In the genomic region with DNA sequence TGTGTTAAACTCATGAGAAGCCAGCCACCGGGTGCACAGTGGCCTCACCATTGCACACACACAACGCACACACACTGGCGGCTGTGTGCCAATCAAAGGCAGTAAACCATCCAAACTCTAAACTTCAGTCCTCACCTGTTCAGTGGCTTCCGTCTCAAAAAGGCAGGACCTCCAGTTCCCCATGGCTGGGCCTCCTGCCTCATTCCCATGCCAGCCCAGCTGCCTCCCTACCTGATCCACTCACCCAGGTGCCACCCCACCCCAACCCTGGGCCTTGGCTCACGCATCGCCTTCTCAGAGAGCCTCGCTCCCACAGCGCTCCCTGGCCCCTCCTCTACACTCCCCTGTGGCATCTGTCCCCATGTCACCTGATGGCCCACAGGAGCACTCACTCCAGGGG, we compare ENCODE assay signal across 22 cellular contexts.
DNase-seq lines count a peak whose midpoint lies in the region; ATAC-seq, FAIRE-seq and TF ChIP-seq lines count a peak whose summit lies in the region.
"Had no signal": no experiment of that assay in that cellular context is flagged by ENCODE, and none has a peak within 500 bp of the region (broad histone marks: within the 10 kb centered on the region; RNA-seq: fewer than 3 reads in every experiment).

No MANE protein-coding gene starts in this region.

- H3K4me1 ChIP-seq in kidney (ENCODE audit: control insufficient read depth in 1 of 2, insufficient read depth in 1 of 2, low read depth in 1 of 2, low read length in 2 of 2) (no peaks in the 10 kb centered on the region), aorta (ENCODE audit: control insufficient read depth in 1 of 2, insufficient read depth in 2 of 2, low read length in 2 of 2) (no peaks in the 10 kb centered on the region)

- no peaks in the 10 kb centered on the region for H3K27me3 ChIP-seq in aorta (ENCODE audit: control insufficient read depth in 1 of 2, insufficient read depth in 2 of 2, low read length in 1 of 2)
- H3K27me3 ChIP-seq: BE2C had no signal

- no peak overlapping the region for H3K4me3 Mint-ChIP-seq in stimulated activated naive CD8-positive, alpha-beta T cell treated with anti-CD3 and anti-CD28 coated beads, Interleukin-15, amount 100 ng/mL, for 72 hours
- H3K4me3 Mint-ChIP-seq: CD4-positive, CD25-positive, alpha-beta regulatory T cell had no signal

- no peaks in the 10 kb centered on the region for H3K9me3 ChIP-seq in kidney (ENCODE audit: control insufficient read depth in 1 of 2, low read length in 2 of 2)
- H3K9me3 ChIP-seq in aorta (ENCODE audit: control insufficient read depth, low read length): no peaks in the 10 kb centered on the region
- H3K9me3 ChIP-seq: BE2C had no signal

- FAIRE-seq in kidney (lab: Jason Lieb, UNC): no peak

- H3K27ac ChIP-seq in kidney (ENCODE audit: low read depth in 2 of 2, low read length in 2 of 2) (no peak overlapping the region), aorta (ENCODE audit: low read depth in 1 of 2, low read length in 2 of 2) (no peak overlapping the region)
- H3K27ac ChIP-seq: GM23248, RWPE1 had no signal

- intact Hi-C loops in kidney (cut with DNase I): no loop called here
- intact Hi-C loops in aorta (cut with DNase I): no loop called here
- intact Hi-C loops in sciatic nerve (cut with DNase I): no loop called here

- H3K4me1 Mint-ChIP-seq in stimulated activated naive CD8-positive, alpha-beta T cell treated with anti-CD3 and anti-CD28 coated beads, Interleukin-15, amount 100 ng/mL, for 72 hours: no peaks in the 10 kb centered on the region

- no peak for TF ChIP-seq CTCF in kidney (IDR thresholded peaks at IDR 0.05; ENCODE audit: borderline replicate concordance, extremely low read depth, insufficient read depth)

- no peak overlapping the region for H3K4me3 ChIP-seq in kidney (ENCODE audit: low read length in 2 of 2)
- no peak overlapping the region for H3K4me3 ChIP-seq in aorta (ENCODE audit: low read length in 2 of 2)
- H3K4me3 ChIP-seq: GM23248 had no signal

- H3K27ac Mint-ChIP-seq in stimulated activated naive CD8-positive, alpha-beta T cell treated with anti-CD3 and anti-CD28 coated beads, Interleukin-15, amount 100 ng/mL, for 72 hours: peak overlapping the region in 1 of 2 donors; percentile 37
- H3K27ac Mint-ChIP-seq: CD4-positive, CD25-positive, alpha-beta regulatory T cell had no signal

- ATAC-seq in aorta (ENCODE audit: low FRiP score) (no peak), sciatic nerve (no peak), HG03159 (IDR thresholded peaks at IDR 0.05; ENCODE audit: unreplicated experiment) (no peak)
- no peak for ATAC-seq in stimulated activated naive CD8-positive, alpha-beta T cell treated with anti-CD3 and anti-CD28 coated beads, Interleukin-15, amount 100 ng/mL, for 72 hours
- ATAC-seq: PC-3 had no signal

- no peaks in the 10 kb centered on the region for H3K9me3 Mint-ChIP-seq in stimulated activated naive CD8-positive, alpha-beta T cell treated with anti-CD3 and anti-CD28 coated beads, Interleukin-15, amount 100 ng/mL, for 72 hours
- H3K9me3 Mint-ChIP-seq: CD4-positive, CD25-positive, alpha-beta regulatory T cell had no signal

- 89 to 97% methylated on average over 8 of the region's 8 CpGs for WGBS in aorta, 2 donors

- no peaks in the 10 kb centered on the region for H3K27me3 Mint-ChIP-seq in stimulated activated naive CD8-positive, alpha-beta T cell treated with anti-CD3 and anti-CD28 coated beads, Interleukin-15, amount 100 ng/mL, for 72 hours
- H3K27me3 Mint-ChIP-seq: CD4-positive, CD25-positive, alpha-beta regulatory T cell had no signal

- DNase-seq in NCI-H524 (lab: John Stamatoyannopoulos, UW): peak; percentile 31 to 59
- DNase-seq in NCI-H524 treated with DMSO at 0.1 percent for 48 hours (lab: John Stamatoyannopoulos, UW): no peak
- DNase-seq in NCI-H1694 (lab: John Stamatoyannopoulos, UW): peak; percentile 9
- peak; percentile 51 for DNase-seq in kidney
- DNase-seq in aorta: peak; percentile 31 to 60
- no peak for DNase-seq in stimulated activated naive CD8-positive, alpha-beta T cell treated with anti-CD3 and anti-CD28 coated beads, Interleukin-15, amount 100 ng/mL, for 72 hours
- no peak for DNase-seq in sciatic nerve (ENCODE audit: low spot score)
- DNase-seq: 8988T; BE2C; CD4-positive, CD25-positive, alpha-beta regulatory T cell; COR-L47; DMS 273 treated with DMSO at 0.1 percent for 48 hours; DND-41; GM23248; HCEC 1CT; KBM-7; NCI-H1105 treated with DMSO at 0.1 percent for 48 hours; NCI-H1930; NCI-H774; PC-3 had no signal

- no peak overlapping the region for H3K9ac ChIP-seq in kidney (ENCODE audit: low read length in 2 of 2)
- H3K9ac ChIP-seq: GM23248 had no signal

- H3K36me3 ChIP-seq in kidney (ENCODE audit: control insufficient read depth in 1 of 2, insufficient read depth in 2 of 2, low read length in 2 of 2) (peaks cover 0 to 9% of the 10 kb centered on the region in 2 donors), aorta (ENCODE audit: control insufficient read depth in 1 of 2, insufficient read depth in 2 of 2, low read length in 1 of 2) (no peaks in the 10 kb centered on the region)

Comparison
In these comparisons a context has a peak if more than half of its experiments do, and no peak if none do; other contexts are left out.
1. DNase-seq: peak in NCI-H524 (2 of 2), NCI-H1694 (single experiment), kidney (single experiment) and aorta (2 of 2); none in NCI-H524 treated with DMSO at 0.1 percent for 48 hours (single experiment), stimulated activated naive CD8-positive, alpha-beta T cell treated with anti-CD3 and anti-CD28 coated beads, Interleukin-15, amount 100 ng/mL, for 72 hours (0 of 2) and sciatic nerve (single experiment).